9 cellular contexts compared by ENCODE assay signal in genomic region chr13:33123066-33123940, GRCh38.
DNase-seq lines count a peak whose midpoint lies in the region; ATAC-seq and TF ChIP-seq lines count a peak whose summit lies in the region.
"Had no signal": no experiment of that assay in that cellular context is flagged by ENCODE, and none has a peak within 500 bp of the region (broad histone marks: within the 10 kb centered on the region; RNA-seq: fewer than 3 reads in every experiment).

No MANE protein-coding gene starts in this region.

- CTCF ChIA-PET in Caco-2 (lab: Charles Lee), result no interaction called here

- peaks cover 61% of the 10 kb centered on the region for H3K4me1 ChIP-seq in Caco-2
- H3K4me1 ChIP-seq in endodermal cell (ENCODE audit: control insufficient read depth, insufficient read depth, low read length), result peaks cover 9% of the 10 kb centered on the region

- 78 to 86% methylated on average over 2 to 9 of the region's 9 CpGs for WGBS in endodermal cell (ENCODE audit: insufficient coverage in 1 of 2, insufficient read length in 1 of 2), 2 experiments

- no peaks in the 10 kb centered on the region for H3K9me3 Mint-ChIP-seq in Caco-2 (ENCODE audit: unreplicated experiment)
- no peaks in the 10 kb centered on the region for H3K9me3 Mint-ChIP-seq in endodermal cell
- no peaks in the 10 kb centered on the region for H3K9me3 Mint-ChIP-seq in nephron

- BruUV-seq in Caco-2 (replicated peaks; lab: Mats Ljungman, UMichigan), result no TSS peak

- POLR2A ChIA-PET in Caco-2 (lab: Charles Lee), result no interaction called here

- intact Hi-C loops in Caco-2 (cut with micrococcal nuclease; ENCODE audit: unreplicated experiment), result no loop called here

- H3K36me3 ChIP-seq in Caco-2 (ENCODE audit: control insufficient read depth, insufficient read depth, low read length) (no peaks in the 10 kb centered on the region), endodermal cell (ENCODE audit: control insufficient read depth, insufficient read depth, low read length) (no peaks in the 10 kb centered on the region)

- no peaks in the 10 kb centered on the region for H3K27me3 Mint-ChIP-seq in Caco-2 (ENCODE audit: insufficient read depth, unreplicated experiment)
- H3K27me3 Mint-ChIP-seq in endodermal cell (ENCODE audit: insufficient read depth), result no peaks in the 10 kb centered on the region
- peaks cover 3% of the 10 kb centered on the region for H3K27me3 Mint-ChIP-seq in nephron (ENCODE audit: low read depth)

- H3K9me3 ChIP-seq in Caco-2 (no peaks in the 10 kb centered on the region), endodermal cell (ENCODE audit: control insufficient read depth, low read length) (no peaks in the 10 kb centered on the region)
- H3K9me3 ChIP-seq: body of pancreas had no signal

- H3K4me3 Mint-ChIP-seq in Caco-2 (ENCODE audit: unreplicated experiment) (no peak overlapping the region), endodermal cell (no peak overlapping the region), nephron (no peak overlapping the region)

- ATAC-seq in HG03354 (IDR thresholded peaks at IDR 0.05; ENCODE audit: poor library complexity, severe bottlenecking, unreplicated experiment), result no peak
- ATAC-seq in HG02885 (IDR thresholded peaks at IDR 0.05; ENCODE audit: poor library complexity, unreplicated experiment), result no peak
- no peak for ATAC-seq in stimulated activated naive CD8-positive, alpha-beta T cell treated with anti-CD3 and anti-CD28 coated beads, Interleukin-15, Interleukin-2, amounts not matched to agents 100 U/mL and 50 U/mL, for 24 hours
- ATAC-seq: body of pancreas had no signal

- H3K4me3 ChIP-seq in Caco-2 (ENCODE audit: low read depth, low read length), result no peak overlapping the region
- no peak overlapping the region for H3K4me3 ChIP-seq in endodermal cell (ENCODE audit: low read length)
- H3K4me3 ChIP-seq: body of pancreas had no signal

- H3K36me3 Mint-ChIP-seq in Caco-2 (ENCODE audit: insufficient read depth, unreplicated experiment) (peaks cover 13% of the 10 kb centered on the region), endodermal cell (ENCODE audit: low read depth) (no peaks in the 10 kb centered on the region), nephron (ENCODE audit: low read depth) (peaks cover 49% of the 10 kb centered on the region)

- no peaks in the 10 kb centered on the region for H3K27me3 ChIP-seq in Caco-2 (replicated peaks; ENCODE audit: control insufficient read depth, insufficient read depth, low read length)
- H3K27me3 ChIP-seq in endodermal cell (ENCODE audit: control insufficient read depth, insufficient read depth, low read length, poor library complexity, severe bottlenecking), result no peaks in the 10 kb centered on the region
- H3K27me3 ChIP-seq: body of pancreas had no signal

- no peak for DNase-seq in Caco-2
- peak; percentile 14 for DNase-seq in NCI-H2196 treated with DMSO at 0.1 percent for 48 hours (lab: John Stamatoyannopoulos, UW; ENCODE audit: unreplicated experiment)
- DNase-seq in endodermal cell, result no peak
- DNase-seq in stimulated activated naive CD8-positive, alpha-beta T cell treated with anti-CD3 and anti-CD28 coated beads, Interleukin-15, Interleukin-2, amounts not matched to agents 100 U/mL and 50 U/mL, for 24 hours, result no peak
- no peak for DNase-seq in activated effector memory CD4-positive, alpha-beta T cell treated with anti-CD3 and anti-CD28 coated beads, Interleukin-2, amount 50 U/mL, for 16 hours

- no peak overlapping the region for H3K9ac ChIP-seq in endodermal cell (ENCODE audit: extremely low read depth, low read length, poor library complexity, severe bottlenecking)

- H3K27ac Mint-ChIP-seq in Caco-2 (ENCODE audit: unreplicated experiment), result peak overlapping the region; percentile 82
- peak overlapping the region; percentile 33 for H3K27ac Mint-ChIP-seq in endodermal cell
- H3K27ac Mint-ChIP-seq in nephron, result peak overlapping the region; percentile 50 to 93 (median 89)

- H3K27ac ChIP-seq in endodermal cell (ENCODE audit: low read depth, low read length), result peak overlapping the region; percentile 41

- TF ChIP-seq CTCF in Caco-2 (IDR thresholded peaks at IDR 0.05; ENCODE audit: insufficient read depth in 1 of 2, low read depth in 1 of 2, low read length in 1 of 2, severe bottlenecking in 1 of 2, unreplicated experiment in 1 of 2) (no peak), endodermal cell (conservative IDR thresholded peaks at IDR 0.05) (no peak), nephron (IDR thresholded peaks at IDR 0.05; ENCODE audit: unreplicated experiment in 3 of 3) (no peak)

- H3K4me1 Mint-ChIP-seq in Caco-2 (ENCODE audit: low read depth, unreplicated experiment), result peaks cover 59% of the 10 kb centered on the region
- H3K4me1 Mint-ChIP-seq in endodermal cell, result peaks cover 35% of the 10 kb centered on the region
- peaks cover 63% of the 10 kb centered on the region for H3K4me1 Mint-ChIP-seq in nephron

Comparison
In these comparisons a context has a peak if more than half of its experiments do, and no peak if none do; other contexts are left out.
1. H3K27ac Mint-ChIP-seq: peak in every context shown above with its lines; median percentile 89 in nephron; 82 in Caco-2; 33 in endodermal cell.